Comparison of ENCODE assay signal across 3 cellular contexts in genomic region chr2:169684712-169685111, GRCh38.
TF ChIP-seq lines count a peak whose summit lies in the region.

No MANE protein-coding gene starts in this region.

TF ChIP-seq in HEK293, 187 proteins besides CTCF, POLR2A, EP300 and RAD21:
- peak; percentile 33; the same call in 1 of the 2 replicates for TF ChIP-seq ZNF146 (tag by site-specific recombination; IDR thresholded peaks at IDR 0.05)

TF ChIP-seq in K562, 482 proteins besides CTCF, POLR2A, EP300 and RAD21:
- TF ChIP-seq BCOR (IDR thresholded peaks at IDR 0.05), result peak; percentile 47; the same call in 1 of the 2 replicates
- peak; percentile 66 for TF ChIP-seq ZNF146 (CRISPR knock-in tag; IDR thresholded peaks at IDR 0.05; ENCODE audit: unreplicated experiment)
- peak; percentile 34 for TF ChIP-seq RBM25 (IDR thresholded peaks at IDR 0.05; ENCODE audit: low read depth, low read length, severe bottlenecking)

TF ChIP-seq in HepG2, 621 proteins besides CTCF, POLR2A, EP300 and RAD21:
- TF ChIP-seq ZNF589 (CRISPR knock-in tag; conservative IDR thresholded peaks at IDR 0.05) (0 out of 2 replicates have a peak, but pooled peaks have one; percentile 45), ZMYM3 (CRISPR knock-in tag; IDR thresholded peaks at IDR 0.05) (peak; percentile 40; the same call in 1 of the 2 replicates), REPIN1 (CRISPR knock-in tag; IDR thresholded peaks at IDR 0.05; ENCODE audit: borderline replicate concordance, low read depth) (0 out of 2 replicates have a peak, but pooled peaks have one; percentile 15), KMT2B (CRISPR knock-in tag; IDR thresholded peaks at IDR 0.05) (peak; percentile 29; the same call in 1 of the 2 replicates), ZFP36L1 (CRISPR knock-in tag; IDR thresholded peaks at IDR 0.05) (0 out of 2 replicates have a peak, but pooled peaks have one; percentile 50)
- TF ChIP-seq, protein P1, sequence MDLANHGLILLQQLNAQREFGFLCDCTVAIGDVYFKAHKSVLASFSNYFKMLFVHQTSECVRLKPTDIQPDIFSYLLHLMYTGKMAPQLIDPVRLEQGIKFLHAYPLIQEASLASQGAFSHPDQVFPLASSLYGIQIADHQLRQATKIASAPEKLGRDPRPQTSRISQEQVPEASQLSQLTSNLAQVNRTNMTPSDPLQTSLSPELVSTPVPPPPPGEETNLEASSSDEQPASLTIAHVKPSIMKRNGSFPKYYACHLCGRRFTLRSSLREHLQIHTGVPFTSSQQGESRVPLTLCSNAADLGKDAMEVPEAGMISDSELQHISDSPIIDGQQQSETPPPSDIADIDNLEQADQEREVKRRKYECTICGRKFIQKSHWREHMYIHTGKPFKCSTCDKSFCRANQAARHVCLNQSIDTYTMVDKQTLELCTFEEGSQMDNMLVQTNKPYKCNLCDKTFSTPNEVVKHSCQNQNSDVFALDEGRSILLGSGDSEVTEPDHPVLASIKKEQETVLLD (CRISPR knock-in tag; IDR thresholded peaks at IDR 0.05; ENCODE audit: low read depth), result 0 out of 2 replicates have a peak, but pooled peaks have one; percentile 26
